ENCODE assay signal across 8 cellular contexts in genomic region chr19:39342647-39343305, GRCh38.
DNase-seq lines count a peak whose midpoint lies in the region; ATAC-seq and TF ChIP-seq lines count a peak whose summit lies in the region.

No MANE protein-coding gene starts in this region.

- H3K4me2 ChIP-seq in OCI-LY1 (ENCODE audit: low read length) = peak overlapping the region; percentile 95

- H3F3A ChIP-seq in OCI-LY1 (ENCODE audit: insufficient read depth, low read length) = no peaks in the 10 kb centered on the region

- H3K36me3 ChIP-seq in GM06990 (ENCODE audit: control insufficient read depth, insufficient read depth, low read length) = no peaks in the 10 kb centered on the region; the same call in 1 of the 2 replicates
- H3K36me3 ChIP-seq in OCI-LY1 (ENCODE audit: insufficient read depth, low read length) = peaks cover 6% of the 10 kb centered on the region; the same call in 1 of the 2 replicates
- H3K36me3 ChIP-seq in duodenal mucosa (ENCODE audit: control insufficient read depth in 1 of 2, insufficient read depth in 2 of 2, low read length in 2 of 2) = no peaks in the 10 kb centered on the region
- peaks cover 0 to 2% of the 10 kb centered on the region in 2 donors for H3K36me3 ChIP-seq in mucosa of rectum (ENCODE audit: control insufficient read depth in 2 of 2, insufficient read depth in 2 of 2, low read length in 2 of 2)

- no peaks in the 10 kb centered on the region for H3K9me3 ChIP-seq in OCI-LY1 (ENCODE audit: low read length)
- no peaks in the 10 kb centered on the region for H3K9me3 ChIP-seq in duodenal mucosa (ENCODE audit: control insufficient read depth in 1 of 2, low read length in 2 of 2)
- H3K9me3 ChIP-seq in mucosa of rectum (ENCODE audit: control insufficient read depth in 2 of 2, low read length in 2 of 2) = no peaks in the 10 kb centered on the region

- H2AFZ ChIP-seq in OCI-LY1 (ENCODE audit: low read length) = no peak overlapping the region

- H3K27me3 ChIP-seq in GM06990 (replicated peaks; ENCODE audit: control insufficient read depth, insufficient read depth, low read length) = no peaks in the 10 kb centered on the region
- H3K27me3 ChIP-seq in OCI-LY1 (ENCODE audit: insufficient read depth, low read length) = no peaks in the 10 kb centered on the region
- H3K27me3 ChIP-seq in duodenal mucosa (ENCODE audit: control insufficient read depth in 1 of 2, insufficient read depth in 2 of 2, low read length in 2 of 2) = no peaks in the 10 kb centered on the region
- H3K27me3 ChIP-seq in mucosa of rectum (ENCODE audit: control insufficient read depth in 2 of 2, insufficient read depth in 2 of 2, low read length in 2 of 2) = no peaks in the 10 kb centered on the region

- TF ChIP-seq CTCF in GM06990 (IDR thresholded peaks at IDR 0.05; ENCODE audit: insufficient read depth, low read length, poor library complexity, severe bottlenecking) (no peak), OCI-LY1 (IDR thresholded peaks at IDR 0.05; ENCODE audit: low read length) (no peak)

- H3K9me2 ChIP-seq in OCI-LY1 (ENCODE audit: low read depth, low read length) = no peaks in the 10 kb centered on the region

- DNase-seq in GM06990 (ENCODE audit: extremely low read depth, insufficient read length) = no peak
- DNase-seq in Ammon's horn (ENCODE audit: low spot score) = no peak
- no peak for DNase-seq in SHP77 treated with DMSO at 0.1 percent for 48 hours (lab: John Stamatoyannopoulos, UW)
- no peak for DNase-seq in DMS153 treated with DMSO at 0.1 percent for 48 hours (lab: John Stamatoyannopoulos, UW; ENCODE audit: unreplicated experiment)

- ATAC-seq in GM21528 (IDR thresholded peaks at IDR 0.05; ENCODE audit: low FRiP score, unreplicated experiment) = no peak

- H3K79me2 ChIP-seq in OCI-LY1 (ENCODE audit: insufficient read depth, low read length) = peaks cover 6% of the 10 kb centered on the region; the same call in 1 of the 2 replicates

- H3K9ac ChIP-seq in OCI-LY1 (ENCODE audit: low read length) (peak overlapping the region; percentile 96), duodenal mucosa (ENCODE audit: low read depth in 1 of 2, low read length in 2 of 2) (peak overlapping the region; percentile 77 to 91), mucosa of rectum (ENCODE audit: low read depth in 1 of 2, low read length in 2 of 2) (peak overlapping the region; percentile 80 to 82)

- H3K4me1 ChIP-seq in OCI-LY1 (ENCODE audit: insufficient read depth, low read length, severe bottlenecking) = peaks cover 29% of the 10 kb centered on the region
- peaks cover 19 to 22% of the 10 kb centered on the region in 2 donors for H3K4me1 ChIP-seq in duodenal mucosa (ENCODE audit: control insufficient read depth in 1 of 2, insufficient read depth in 2 of 2, low read length in 2 of 2)
- H3K4me1 ChIP-seq in mucosa of rectum (ENCODE audit: control insufficient read depth in 2 of 2, insufficient read depth in 2 of 2, low read length in 2 of 2) = peaks cover 17 to 20% of the 10 kb centered on the region in 2 donors

- H3K4me3 ChIP-seq in GM06990 (replicated peaks; ENCODE audit: low read depth, low read length) (peak overlapping the region; percentile 86), OCI-LY1 (ENCODE audit: low read depth, low read length, poor library complexity, severe bottlenecking) (peak overlapping the region; percentile 96), duodenal mucosa (ENCODE audit: low read depth in 1 of 2, low read length in 2 of 2) (peak overlapping the region; percentile 75 to 87), mucosa of rectum (ENCODE audit: low read length in 2 of 2) (peak overlapping the region; percentile 65 to 74)

- no peaks in the 10 kb centered on the region for H4K20me1 ChIP-seq in OCI-LY1 (ENCODE audit: insufficient read depth, low read length)

- H3K27ac ChIP-seq in OCI-LY1 (ENCODE audit: low read depth, low read length, poor library complexity, severe bottlenecking) = no peak overlapping the region
- H3K27ac ChIP-seq in duodenal mucosa (ENCODE audit: low read depth, low read length) = peak overlapping the region; percentile 36
- peak overlapping the region in 1 of 2 donors; percentile 67 for H3K27ac ChIP-seq in mucosa of rectum (ENCODE audit: low read depth in 2 of 2, low read length in 2 of 2)
